In the genomic region with DNA sequence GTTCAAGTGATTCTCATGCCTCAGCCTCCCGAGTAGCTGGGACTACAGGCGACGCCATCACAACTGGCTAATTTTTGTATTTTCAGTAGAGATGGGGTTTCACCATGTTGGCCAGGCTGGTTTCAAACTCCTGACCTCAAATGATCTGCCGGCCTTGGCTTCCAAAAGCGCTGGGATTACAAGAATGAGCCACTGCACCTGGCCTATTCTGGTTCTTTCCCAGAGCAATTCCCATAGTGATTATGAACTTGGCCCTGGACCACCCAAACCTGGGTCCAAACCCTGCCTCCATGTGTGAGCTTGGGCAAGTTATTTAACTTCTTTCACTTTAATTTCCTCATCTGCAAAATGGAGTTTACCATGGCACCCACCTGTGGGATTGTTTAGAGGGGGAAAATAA, we compare ENCODE assay signal across 7 cellular contexts.
"Had no signal": no experiment of that assay in that cellular context is flagged by ENCODE, and none has a peak within 500 bp of the region (broad histone marks: within the 10 kb centered on the region; RNA-seq: fewer than 3 reads in every experiment).

No MANE protein-coding gene starts in this region.

- H3K4me2 ChIP-seq: GM23338 had no signal

- H3K27ac ChIP-seq: HL-60 had no signal

- H3K4me3 ChIP-seq: GM23338 had no signal

- DNase-seq: H9, HCEC 1CT, HFFc6, KBM-7 had no signal

- ATAC-seq: GM23338, HepG2 had no signal

- H2AFZ ChIP-seq: GM23338 had no signal
